18 cellular contexts compared by ENCODE assay signal in the genomic region with DNA sequence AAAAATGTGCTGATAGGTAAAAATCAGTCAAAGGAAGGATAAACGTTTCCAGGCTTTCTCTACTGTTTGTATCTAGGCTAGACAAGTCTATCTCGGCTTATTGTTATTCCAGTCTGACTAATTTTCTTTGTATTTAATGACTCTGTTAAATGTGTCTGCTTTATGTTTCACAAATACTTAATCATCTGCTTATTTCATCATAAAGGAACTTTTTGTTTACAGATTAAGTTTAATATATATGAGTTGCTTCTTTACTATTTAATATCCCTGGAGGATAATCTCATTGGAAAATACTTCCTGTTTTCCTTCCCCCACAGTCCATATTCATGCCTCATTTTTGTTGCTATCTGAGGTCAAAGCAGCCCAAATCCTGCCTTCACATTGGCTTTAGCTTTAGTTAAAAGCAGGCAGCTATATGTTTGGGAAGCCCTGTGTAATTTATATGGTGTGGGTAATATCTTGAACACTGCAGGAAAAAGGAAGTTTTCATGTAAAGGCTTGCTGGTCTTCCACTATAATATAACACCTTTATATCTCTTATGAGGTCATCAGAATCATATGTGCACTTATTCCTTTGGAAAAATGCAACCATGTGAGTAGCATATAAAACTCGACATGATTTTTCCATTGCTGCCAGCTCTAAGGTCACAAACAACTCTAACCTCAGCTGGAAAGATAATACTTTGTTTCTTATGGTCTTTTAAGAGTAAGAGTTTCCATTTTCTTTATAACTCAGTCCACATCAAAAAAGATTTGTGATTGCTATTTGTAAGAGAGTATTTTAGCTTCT.
DNase-seq lines count a peak whose midpoint lies in the region; ATAC-seq and TF ChIP-seq lines count a peak whose summit lies in the region.
"Had no signal": no experiment of that assay in that cellular context is flagged by ENCODE, and none has a peak within 500 bp of the region (broad histone marks: within the 10 kb centered on the region; RNA-seq: fewer than 3 reads in every experiment).

No MANE protein-coding gene starts in this region.

- TF ChIP-seq RAD21 in HCT116 (IDR thresholded peaks at IDR 0.05; ENCODE audit: low read depth) = no peak

- TF ChIP-seq POLR2A in HCT116 (IDR thresholded peaks at IDR 0.05; ENCODE audit: borderline replicate concordance, extremely low read depth, insufficient read depth, insufficient read length) = no peak

- no peak overlapping the region for H3K27ac ChIP-seq in HCT116 (ENCODE audit: low read depth, low read length)
- peak overlapping the region; percentile 97 for H3K27ac ChIP-seq in SK-N-MC
- no peak overlapping the region for H3K27ac ChIP-seq in RWPE1
- H3K27ac ChIP-seq: BLaER1 had no signal

- no peak overlapping the region for H3K4me2 ChIP-seq in HCT116 (ENCODE audit: low read length)
- H3K4me2 ChIP-seq: BLaER1 had no signal

- RAD21 ChIA-PET in HCT116 (lab: Charles Lee; ENCODE audit: low non-redundant PET in 1 of 2, low total read pairs in 2 of 2, uncharacterized antibody in 2 of 2, unreplicated experiment in 2 of 2) = interaction anchor here in 1 of 2 experiments (0.6 kb wide), 1 partner anchor 72 kb away, joined by 4 read pairs; no protein-coding TSS in a partner anchor

- BruUV-seq in HCT116 (replicated peaks; lab: Mats Ljungman, UMichigan) = no TSS peak

- DNase-seq in HCT116 (ENCODE audit: low read depth, low spot score) (no peak), SK-N-MC (ENCODE audit: low read depth, low spot score) (no peak), epithelial cell of esophagus (ENCODE audit: low read depth) (peak; percentile 74), pulmonary artery endothelial cell (ENCODE audit: low read depth, low spot score) (peak; percentile 20), RWPE1 (ENCODE audit: low spot score) (no peak), DMS53 (lab: John Stamatoyannopoulos, UW) (no peak)
- no peak for DNase-seq in stimulated activated naive CD4-positive, alpha-beta T cell treated with Interleukin-2 at 50 U/mL for 16 hours (lab: John Stamatoyannopoulos, UW)
- DNase-seq: ACHN; CD4-positive, alpha-beta T cell; H9; KBM-7; NCI-H1105 treated with DMSO at 0.1 percent for 48 hours; NCI-H2029 treated with DMSO at 0.1 percent for 48 hours; NCI-H226; NCI-H510A treated with DMSO at 0.1 percent for 48 hours; NCI-H774; Right ventricle myocardium superior had no signal

- POLR2A ChIA-PET in HCT116 (lab: Charles Lee) = interaction anchor here (0.7 kb wide), 1 partner anchor 12 kb away, joined by 3 read pairs; no protein-coding TSS in a partner anchor
- POLR2A ChIA-PET in RWPE1 (lab: Yijun Ruan, JAX; ENCODE audit: low non-redundant PET) = no interaction called here

- H3K36me3 ChIP-seq in HCT116 (ENCODE audit: control insufficient read depth in 1 of 2, insufficient read depth in 2 of 2, low read length in 2 of 2) (no peaks in the 10 kb centered on the region), SK-N-MC (ENCODE audit: insufficient read depth, low read length) (peaks cover 9% of the 10 kb centered on the region; the same call in 1 of the 2 replicates)
- H3K36me3 ChIP-seq: BLaER1 had no signal

- CTCF ChIA-PET in HCT116 (lab: Charles Lee) (no interaction called here), RWPE1 (lab: Yijun Ruan, JAX) (interaction anchor here (0.6 to 1.0 kb wide), 3 partner anchors 18 to 563 kb away, joined by 3 read pairs; no protein-coding TSS in a partner anchor)

- H4K20me1 ChIP-seq in HCT116 (ENCODE audit: insufficient read depth) = no peaks in the 10 kb centered on the region
- H4K20me1 ChIP-seq: BLaER1 had no signal

- no peaks in the 10 kb centered on the region for H3K4me1 ChIP-seq in HCT116 (ENCODE audit: control insufficient read depth in 1 of 2, insufficient read depth in 2 of 2, low read length in 2 of 2)
- H3K4me1 ChIP-seq: BLaER1 had no signal

- no peak overlapping the region for H3K4me3 ChIP-seq in HCT116 (replicated peaks in 1 of 2; ENCODE audit: low read depth in 1 of 2, low read length in 2 of 2)
- H3K4me3 ChIP-seq in SK-N-MC = peak overlapping the region; percentile 23
- H3K4me3 ChIP-seq in epithelial cell of esophagus (ENCODE audit: low read length) = no peak overlapping the region
- H3K4me3 ChIP-seq: BLaER1 had no signal

- TF ChIP-seq CTCF in HCT116 (IDR thresholded peaks at IDR 0.05 in 2 of 3, conservative IDR thresholded peaks at IDR 0.05 in 1 of 3; ENCODE audit: borderline replicate concordance in 1 of 3, insufficient read depth in 1 of 3, low read depth in 2 of 3, low read length in 2 of 3) (no peak), epithelial cell of esophagus (IDR thresholded peaks at IDR 0.05; ENCODE audit: insufficient read depth, low read depth, low read length, missing control alignments) (no peak), RWPE1 (conservative IDR thresholded peaks at IDR 0.05; ENCODE audit: low read depth) (no peak)

- no peak for ATAC-seq in HCT116

- peak overlapping the region; percentile 50 for H2AFZ ChIP-seq in HCT116 (ENCODE audit: low read depth, low read length, poor library complexity, severe bottlenecking)

- H3K9me2 ChIP-seq in HCT116 (ENCODE audit: insufficient read depth) = no peaks in the 10 kb centered on the region

- intact Hi-C loops in HCT116 (cut with micrococcal nuclease) = no loop called here

- H3K9me3 ChIP-seq in HCT116 (ENCODE audit: control insufficient read depth in 1 of 2, insufficient read depth in 1 of 2, low read depth in 1 of 2, low read length in 2 of 2) = no peaks in the 10 kb centered on the region
- peaks cover 6% of the 10 kb centered on the region; the same call in 1 of the 2 replicates for H3K9me3 ChIP-seq in SK-N-MC (ENCODE audit: low read depth, low read length)
- H3K9me3 ChIP-seq: BLaER1 had no signal

- H3K9ac ChIP-seq in HCT116 (ENCODE audit: low read length) (no peak overlapping the region), SK-N-MC (ENCODE audit: insufficient read length) (peak overlapping the region; percentile 16)
- H3K9ac ChIP-seq: BLaER1 had no signal

- no peaks in the 10 kb centered on the region for H3K79me2 ChIP-seq in HCT116 (ENCODE audit: insufficient read depth, low read length)

- H3K27me3 ChIP-seq in HCT116 (ENCODE audit: insufficient read depth, low read length) = no peaks in the 10 kb centered on the region
- H3K27me3 ChIP-seq: BLaER1 had no signal

TF ChIP-seq in HCT116, 20 proteins besides CTCF, POLR2A, EP300 and RAD21 (continues in another document):
- TF ChIP-seq CBX3 (IDR thresholded peaks at IDR 0.05; ENCODE audit: low read depth) = no peak
- no peak for TF ChIP-seq SP1 (IDR thresholded peaks at IDR 0.05; ENCODE audit: low read depth)
- no peak for TF ChIP-seq POLR2AphosphoS5 (IDR thresholded peaks at IDR 0.05; ENCODE audit: low read depth, low read length)
- TF ChIP-seq ELF1 (IDR thresholded peaks at IDR 0.05; ENCODE audit: borderline replicate concordance, low read depth) = no peak
- TF ChIP-seq SRF (IDR thresholded peaks at IDR 0.05; ENCODE audit: low read depth) = no peak
- no peak for TF ChIP-seq EGR1 (IDR thresholded peaks at IDR 0.05; ENCODE audit: low read depth)
- no peak for TF ChIP-seq ZFX (IDR thresholded peaks at IDR 0.05)
- TF ChIP-seq, protein P1, sequence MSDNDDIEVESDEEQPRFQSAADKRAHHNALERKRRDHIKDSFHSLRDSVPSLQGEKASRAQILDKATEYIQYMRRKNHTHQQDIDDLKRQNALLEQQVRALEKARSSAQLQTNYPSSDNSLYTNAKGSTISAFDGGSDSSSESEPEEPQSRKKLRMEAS (IDR thresholded peaks at IDR 0.05) = no peak
- TF ChIP-seq SIN3A (IDR thresholded peaks at IDR 0.05; ENCODE audit: low read depth) = no peak
- no peak for TF ChIP-seq YY1 (IDR thresholded peaks at IDR 0.05; ENCODE audit: extremely low read depth, insufficient replicate concordance, low read depth, low read length)
- TF ChIP-seq JUND (IDR thresholded peaks at IDR 0.05) = no peak
- no peak for TF ChIP-seq TCF7L2 (IDR thresholded peaks at IDR 0.05; ENCODE audit: borderline replicate concordance, extremely low read depth, insufficient read depth, insufficient read length)
- TF ChIP-seq, protein P2, sequence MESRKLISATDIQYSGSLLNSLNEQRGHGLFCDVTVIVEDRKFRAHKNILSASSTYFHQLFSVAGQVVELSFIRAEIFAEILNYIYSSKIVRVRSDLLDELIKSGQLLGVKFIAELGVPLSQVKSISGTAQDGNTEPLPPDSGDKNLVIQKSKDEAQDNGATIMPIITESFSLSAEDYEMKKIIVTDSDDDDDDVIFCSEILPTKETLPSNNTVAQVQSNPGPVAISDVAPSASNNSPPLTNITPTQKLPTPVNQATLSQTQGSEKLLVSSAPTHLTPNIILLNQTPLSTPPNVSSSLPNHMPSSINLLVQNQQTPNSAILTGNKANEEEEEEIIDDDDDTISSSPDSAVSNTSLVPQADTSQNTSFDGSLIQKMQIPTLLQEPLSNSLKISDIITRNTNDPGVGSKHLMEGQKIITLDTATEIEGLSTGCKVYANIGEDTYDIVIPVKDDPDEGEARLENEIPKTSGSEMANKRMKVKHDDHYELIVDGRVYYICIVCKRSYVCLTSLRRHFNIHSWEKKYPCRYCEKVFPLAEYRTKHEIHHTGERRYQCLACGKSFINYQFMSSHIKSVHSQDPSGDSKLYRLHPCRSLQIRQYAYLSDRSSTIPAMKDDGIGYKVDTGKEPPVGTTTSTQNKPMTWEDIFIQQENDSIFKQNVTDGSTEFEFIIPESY (IDR thresholded peaks at IDR 0.05; ENCODE audit: extremely low read depth, insufficient replicate concordance, low read length) = no peak
- no peak for TF ChIP-seq CEBPB (IDR thresholded peaks at IDR 0.05; ENCODE audit: low read depth)
- TF ChIP-seq FOSL1 (IDR thresholded peaks at IDR 0.05; ENCODE audit: low read depth) = no peak
- no peak for TF ChIP-seq EZH2phosphoT487 (IDR thresholded peaks at IDR 0.05; ENCODE audit: borderline replicate concordance)

Comparison
In these comparisons a context has a peak if more than half of its experiments do, and no peak if none do; other contexts are left out.
1. DNase-seq: peak in epithelial cell of esophagus (single experiment) and pulmonary artery endothelial cell (single experiment); none in HCT116 (single experiment), SK-N-MC (single experiment), RWPE1 (single experiment), stimulated activated naive CD4-positive, alpha-beta T cell treated with Interleukin-2 at 50 U/mL for 16 hours (single experiment) and DMS53 (single experiment).